In genomic region chr3:103711670-103712069, GRCh38 we compare ENCODE assay signal across 19 cellular contexts.
DNase-seq lines count a peak whose midpoint lies in the region; ATAC-seq, FAIRE-seq and TF ChIP-seq lines count a peak whose summit lies in the region.
"Had no signal": no experiment of that assay in that cellular context is flagged by ENCODE, and none has a peak within 500 bp of the region (broad histone marks: within the 10 kb centered on the region; RNA-seq: fewer than 3 reads in every experiment).

No MANE protein-coding gene starts in this region.

- H3K9ac ChIP-seq in PC-3 (ENCODE audit: low read length) (no peak overlapping the region), SK-N-SH (no peak overlapping the region)
- H3K9ac ChIP-seq: BLaER1 had no signal

- TF ChIP-seq CTCF in A549 (IDR thresholded peaks at IDR 0.05) (no peak), PC-3 (conservative IDR thresholded peaks at IDR 0.05; ENCODE audit: low read depth, low read length) (no peak), SK-N-SH (IDR thresholded peaks at IDR 0.05) (no peak)

- TF ChIP-seq EP300 in A549 (IDR thresholded peaks at IDR 0.05) (no peak), SK-N-SH (IDR thresholded peaks at IDR 0.05; ENCODE audit: borderline replicate concordance in 1 of 2, low read depth in 1 of 2, low read length in 1 of 2) (peak; percentile 56 to 95; a peak in 3 of 4 replicates)

- H3K9me3 ChIP-seq in A549 (no peaks in the 10 kb centered on the region), PC-3 (ENCODE audit: low read length) (no peaks in the 10 kb centered on the region), SK-N-SH (no peaks in the 10 kb centered on the region)
- H3K9me3 ChIP-seq: BLaER1, Caco-2 had no signal

- H3F3A ChIP-seq in PC-3 (ENCODE audit: low read length, unreplicated experiment) (no peaks in the 10 kb centered on the region), SK-N-SH (replicated peaks; ENCODE audit: insufficient read depth) (peaks cover 12% of the 10 kb centered on the region)

- H3K36me3 ChIP-seq in PC-3 (ENCODE audit: low read depth, low read length), result no peaks in the 10 kb centered on the region
- no peaks in the 10 kb centered on the region for H3K36me3 ChIP-seq in SK-N-SH (replicated peaks in 1 of 2; ENCODE audit: control insufficient read depth in 1 of 2, insufficient read depth in 2 of 2, low read length in 1 of 2)
- H3K36me3 ChIP-seq: BLaER1 had no signal

- CTCF ChIA-PET in A549 (lab: Yijun Ruan, JAX), result no interaction called here
- CTCF ChIA-PET in PC-3 (lab: Charles Lee), result interaction anchor here (0.6 kb wide), 1 partner anchor 255 kb away, joined by 3 read pairs; no protein-coding TSS in a partner anchor
- CTCF ChIA-PET in SK-N-SH (lab: Yijun Ruan, JAX), result interaction anchor here (1.2 kb wide), 2 partner anchors 139 to 1038 kb away, joined by 3 to 4 read pairs; no protein-coding TSS in a partner anchor

- no peaks in the 10 kb centered on the region for H3K79me2 ChIP-seq in PC-3 (ENCODE audit: low read length)
- H3K79me2 ChIP-seq in SK-N-SH (ENCODE audit: insufficient read depth), result no peaks in the 10 kb centered on the region

- H3K4me1 ChIP-seq in A549 (no peaks in the 10 kb centered on the region), PC-3 (ENCODE audit: insufficient read depth, low read length) (peaks cover 14% of the 10 kb centered on the region), SK-N-SH (ENCODE audit: control insufficient read depth in 1 of 2, insufficient read depth in 2 of 2, low read depth in 1 of 2, low read length in 1 of 2) (peaks cover 3 to 12% of the 10 kb centered on the region in 2 experiments; a peak in 2 of 4 replicates)
- H3K4me1 ChIP-seq: BLaER1, Caco-2 had no signal

- H4K20me1 ChIP-seq in PC-3 (ENCODE audit: low read length) (no peaks in the 10 kb centered on the region), SK-N-SH (ENCODE audit: insufficient read depth) (no peaks in the 10 kb centered on the region)
- H4K20me1 ChIP-seq: BLaER1 had no signal

- H2AFZ ChIP-seq in PC-3 (ENCODE audit: low read length) (no peak overlapping the region), SK-N-SH (ENCODE audit: low read depth) (peak overlapping the region; percentile 75; the same call in 1 of the 2 replicates)
- H2AFZ ChIP-seq: GM23338 had no signal

- no peak for DNase-seq in A549 (ENCODE audit: low read depth in 1 of 2, low spot score in 1 of 2)
- no peak for DNase-seq in PC-3
- DNase-seq in SK-N-SH, result peak; percentile 7
- no peak for DNase-seq in activated effector memory CD4-positive, alpha-beta T cell treated with Interleukin-2 at 50 U/mL for 16 hours
- DNase-seq in NCI-H1417 treated with DMSO at 0.1 percent for 48 hours (lab: John Stamatoyannopoulos, UW), result no peak
- DNase-seq: 8988T; Caco-2; CD4-positive, CD25-positive, alpha-beta regulatory T cell; CD8-positive, alpha-beta T cell; DMS153; DND-41; H9 had no signal

- BruUV-seq in PC-3 (replicated peaks; lab: Mats Ljungman, UMichigan), result no TSS peak

- ATAC-seq in A549 (no peak), PC-3 (no peak), GM19463 (IDR thresholded peaks at IDR 0.05; ENCODE audit: unreplicated experiment) (no peak)
- ATAC-seq: CD8-positive, alpha-beta T cell; GM23338 had no signal

- intact Hi-C loops in PC-3 (cut with micrococcal nuclease), result no loop called here

- H3K9me2 ChIP-seq in PC-3 (replicated peaks; ENCODE audit: low read length) (no peaks in the 10 kb centered on the region), SK-N-SH (no peaks in the 10 kb centered on the region; the same call in 1 of the 2 replicates)

- no peaks in the 10 kb centered on the region for H3K27me3 ChIP-seq in PC-3 (ENCODE audit: low read length)
- H3K27me3 ChIP-seq in SK-N-SH (ENCODE audit: insufficient read depth), result no peaks in the 10 kb centered on the region
- H3K27me3 ChIP-seq: BLaER1 had no signal

- no peak overlapping the region for H3K4me3 ChIP-seq in A549
- no peak overlapping the region for H3K4me3 ChIP-seq in PC-3 (ENCODE audit: low read length)
- H3K4me3 ChIP-seq in SK-N-SH (ENCODE audit: low read depth in 2 of 2, low read length in 1 of 2), result peak overlapping the region in 1 of 2 experiments; percentile 21; a peak in 1 of 4 replicates
- H3K4me3 ChIP-seq: BLaER1, GM23338 had no signal

- POLR2A ChIA-PET in A549 (lab: Yijun Ruan, JAX) (no interaction called here), PC-3 (lab: Charles Lee; ENCODE audit: unreplicated experiment) (no interaction called here), SK-N-SH (lab: Yijun Ruan, JAX) (no interaction called here)

- TF ChIP-seq RAD21 in A549 (conservative IDR thresholded peaks at IDR 0.05 in 1 of 2, IDR thresholded peaks at IDR 0.05 in 1 of 2) (no peak), SK-N-SH (IDR thresholded peaks at IDR 0.05; ENCODE audit: low read length) (peak; percentile 13; the same call in 1 of the 2 replicates)

- H3K27ac ChIP-seq in A549, result no peak overlapping the region
- no peak overlapping the region for H3K27ac ChIP-seq in PC-3 (ENCODE audit: low read length)
- peak overlapping the region; percentile 68 to 97 for H3K27ac ChIP-seq in SK-N-SH (ENCODE audit: low read depth in 2 of 2, low read length in 1 of 2)
- H3K27ac ChIP-seq: BLaER1, C4-2B had no signal

- H3K4me2 ChIP-seq in A549 (no peak overlapping the region), PC-3 (ENCODE audit: low read length) (0 out of 2 replicates have a peak overlapping the region, but pooled peaks have one; percentile 13), SK-N-SH (peak overlapping the region; percentile 19; the same call in 1 of the 2 replicates)
- H3K4me2 ChIP-seq: BLaER1, GM23338 had no signal

- FAIRE-seq in A549 (lab: Jason Lieb, UNC), result peak; percentile 28
- FAIRE-seq: G401.6, GM12892, GM19239 had no signal

- WGBS in A549 (ENCODE audit: missing lambda C conversion rate), result 45% methylated on average over 5 of the region's 5 CpGs
- 10% methylated on average over 5 of the region's 5 CpGs for WGBS in SK-N-SH (ENCODE audit: low lambda C conversion rate)

- TF ChIP-seq POLR2A in A549 (IDR thresholded peaks at IDR 0.05; ENCODE audit: low read length), result no peak

TF ChIP-seq in A549, 52 proteins besides CTCF, POLR2A, EP300 and RAD21 (continues in another document):
- no peak for TF ChIP-seq BHLHE40 (IDR thresholded peaks at IDR 0.05; ENCODE audit: low read depth, low read length)
- TF ChIP-seq ZC3H11A (IDR thresholded peaks at IDR 0.05), result no peak
- no peak for TF ChIP-seq MYC (IDR thresholded peaks at IDR 0.05; ENCODE audit: borderline replicate concordance, low read length)
- no peak for TF ChIP-seq RCOR1 (IDR thresholded peaks at IDR 0.05; ENCODE audit: low read depth, low read length)
- TF ChIP-seq ELK1 (IDR thresholded peaks at IDR 0.05; ENCODE audit: low read depth, low read length), result no peak

TF ChIP-seq in SK-N-SH, 30 proteins besides CTCF, POLR2A, EP300 and RAD21 (continues in another document):
- TF ChIP-seq USF2 (IDR thresholded peaks at IDR 0.05; ENCODE audit: borderline replicate concordance, low read depth, low read length), result no peak
- TF ChIP-seq FOSL2 (IDR thresholded peaks at IDR 0.05; ENCODE audit: borderline replicate concordance, low read depth), result peak; percentile 3; the same call in 1 of the 2 replicates
- no peak for TF ChIP-seq RFX5 (IDR thresholded peaks at IDR 0.05; ENCODE audit: low read length)
- TF ChIP-seq RCOR1 (IDR thresholded peaks at IDR 0.05; ENCODE audit: low read length), result peak; percentile 77
- TF ChIP-seq USF1 (IDR thresholded peaks at IDR 0.05; ENCODE audit: borderline replicate concordance, low read depth), result no peak
- no peak for TF ChIP-seq GABPA (IDR thresholded peaks at IDR 0.05; ENCODE audit: low read depth)
- no peak for TF ChIP-seq MXI1 (IDR thresholded peaks at IDR 0.05; ENCODE audit: low read depth, low read length)
- TF ChIP-seq SIN3A (IDR thresholded peaks at IDR 0.05; ENCODE audit: borderline replicate concordance, low read depth, low read length), result no peak
- TF ChIP-seq EZH2phosphoT487 (IDR thresholded peaks at IDR 0.05; ENCODE audit: borderline replicate concordance, low read depth), result no peak
- no peak for TF ChIP-seq NRF1 (IDR thresholded peaks at IDR 0.05; ENCODE audit: low read depth, low read length)
- peak; percentile 79 for TF ChIP-seq POLR2AphosphoS5 (IDR thresholded peaks at IDR 0.05; ENCODE audit: low read depth, low read length)
- no peak for TF ChIP-seq ZBTB33 (IDR thresholded peaks at IDR 0.05; ENCODE audit: borderline replicate concordance, low read depth)
- no peak for TF ChIP-seq ELF1 (IDR thresholded peaks at IDR 0.05)
- no peak for TF ChIP-seq MAX (IDR thresholded peaks at IDR 0.05; ENCODE audit: low read depth)

Comparison
In these comparisons a context has a peak if more than half of its experiments do, and no peak if none do; other contexts are left out.
1. H3K27ac ChIP-seq: peak in SK-N-SH (2 of 2); none in A549 (0 of 2) and PC-3 (single experiment).
2. Of the 12 proteins assayed by ChIP-seq in both A549 and SK-N-SH: peak only in A549: none; only in SK-N-SH: CHD2, EP300, FOSL2, PBX3, RAD21 and RCOR1; in both: none; in neither: 6.